ENCODE assay signal across 21 cellular contexts in the genomic region with DNA sequence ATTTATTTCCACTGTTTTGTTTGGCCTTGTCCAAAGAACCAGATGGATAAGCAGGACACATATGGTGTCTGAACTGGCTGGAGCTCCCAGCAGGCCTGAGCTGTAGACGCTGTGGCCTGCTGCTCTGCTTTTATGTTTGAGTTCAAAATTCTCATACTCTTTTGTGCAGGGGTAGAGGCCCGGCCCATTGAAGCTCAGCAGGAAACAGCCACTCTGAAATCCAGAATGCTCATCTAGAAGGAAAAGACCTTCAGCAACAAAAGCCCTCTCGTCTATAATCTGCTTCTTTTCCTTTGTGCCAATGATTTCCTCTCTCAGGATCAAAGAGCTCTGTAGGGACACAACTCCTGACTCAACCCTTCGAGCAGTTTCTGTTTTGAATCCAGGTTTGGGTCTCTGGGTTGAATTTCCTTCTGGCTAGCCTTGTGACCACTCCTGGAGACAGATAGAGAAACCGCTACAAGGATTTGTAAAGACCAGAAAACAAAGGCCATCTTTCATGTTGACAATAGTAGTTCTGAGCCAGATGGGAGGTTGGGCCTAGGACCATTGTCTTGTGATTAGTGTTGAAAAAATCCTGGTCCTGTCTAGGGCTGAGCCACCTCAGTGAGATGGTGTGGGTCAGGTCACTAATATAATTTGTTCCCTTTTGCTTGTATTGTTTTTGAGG.
A peak's percentile ranks its signal among the peaks of the same experiment; 100 is the strongest.
DNase-seq lines count a peak whose midpoint lies in the region; ATAC-seq, FAIRE-seq and TF ChIP-seq lines count a peak whose summit lies in the region.
"Had no signal": no experiment of that assay in that cellular context is flagged by ENCODE, and none has a peak within 500 bp of the region (broad histone marks: within the 10 kb centered on the region; RNA-seq: fewer than 3 reads in every experiment).

No MANE protein-coding gene starts in this region.

- peaks cover 3% of the 10 kb centered on the region for H3K27me3 Mint-ChIP-seq in nephron (ENCODE audit: low read depth)
- no peaks in the 10 kb centered on the region for H3K27me3 Mint-ChIP-seq in CD4-positive, alpha-beta memory T cell
- H3K27me3 Mint-ChIP-seq: activated T-cell treated with anti-CD3 and anti-CD28 coated beads, Interleukin-2, amount 50 U/mL, for 24 hours had no signal

- no peak overlapping the region for H3K27ac ChIP-seq in H1 (ENCODE audit: low read depth, low read length)
- no peak overlapping the region for H3K27ac ChIP-seq in CD4-positive, alpha-beta memory T cell (ENCODE audit: low read depth, low read length)
- H3K27ac ChIP-seq: foreskin keratinocyte, tibial artery had no signal

- H3K36me3 ChIP-seq in H1 (ENCODE audit: control insufficient read depth in 2 of 4, insufficient read depth in 4 of 4, low read length in 3 of 4): no peaks in the 10 kb centered on the region; a peak in 1 of 8 replicates
- no peaks in the 10 kb centered on the region for H3K36me3 ChIP-seq in CD4-positive, alpha-beta memory T cell (ENCODE audit: insufficient read depth, low read length)
- H3K36me3 ChIP-seq: tibial artery had no signal

- H3K14ac ChIP-seq in H1 (ENCODE audit: insufficient read length): no peak overlapping the region

- H2AFZ ChIP-seq in H1 (ENCODE audit: low read length): peak overlapping the region; percentile 8; the same call in 1 of the 2 replicates

- no peak overlapping the region for H2AK5ac ChIP-seq in H1 (ENCODE audit: low read depth, low read length)

- H3K56ac ChIP-seq in H1 (replicated peaks; ENCODE audit: insufficient read length, low read depth, low read length): no peak overlapping the region

- H2BK120ac ChIP-seq in H1 (replicated peaks; ENCODE audit: low read depth, low read length): no peak overlapping the region

- peaks cover 10 to 11% of the 10 kb centered on the region in 2 experiments; a peak in 3 of 4 replicates for H3K9me3 ChIP-seq in H1 (ENCODE audit: insufficient read depth in 2 of 2, low read depth in 1 of 2, low read length in 1 of 2)
- H3K9me3 ChIP-seq in CD4-positive, alpha-beta memory T cell (ENCODE audit: control insufficient read depth in 1 of 2, low read length in 2 of 2): no peaks in the 10 kb centered on the region
- H3K9me3 ChIP-seq: Caco-2, tibial artery had no signal

- H3K4me1 ChIP-seq in H1 (replicated peaks in 1 of 4; ENCODE audit: control insufficient read depth in 3 of 4, insufficient read depth in 4 of 4, low read length in 3 of 4): no peaks in the 10 kb centered on the region
- H3K4me1 ChIP-seq in CD4-positive, alpha-beta memory T cell (ENCODE audit: insufficient read depth, low read length): no peaks in the 10 kb centered on the region
- H3K4me1 ChIP-seq: Caco-2 had no signal

- ATAC-seq in HG03457 (IDR thresholded peaks at IDR 0.05; ENCODE audit: unreplicated experiment) (no peak), GM19395 (IDR thresholded peaks at IDR 0.05; ENCODE audit: unreplicated experiment) (no peak)
- ATAC-seq: activated naive CD4-positive, alpha-beta T cell treated with anti-CD3 and anti-CD28 coated beads, Interleukin-2, amount 50 U/mL, for 72 hours; foreskin keratinocyte; Panc1 had no signal

- H3K9ac ChIP-seq in H1 (replicated peaks in 1 of 4; ENCODE audit: extremely low read depth in 1 of 4, low read depth in 3 of 4, low read length in 3 of 4): no peak overlapping the region

- no peak overlapping the region for H3K18ac ChIP-seq in H1 (ENCODE audit: extremely low read depth, low read length)

- H3K9me3 Mint-ChIP-seq in nephron: peaks cover 8% of the 10 kb centered on the region
- peaks cover 0 to 2% (median 0%) of the 10 kb centered on the region in 8 donors for H3K9me3 Mint-ChIP-seq in CD4-positive, alpha-beta memory T cell
- H3K9me3 Mint-ChIP-seq: activated naive CD4-positive, alpha-beta T cell treated with anti-CD3 and anti-CD28 coated beads, Interleukin-2, amount 50 U/mL, for 72 hours; activated T-cell treated with anti-CD3 and anti-CD28 coated beads, Interleukin-2, amount 50 U/mL, for 24 hours had no signal

- H3K23ac ChIP-seq in H1 (ENCODE audit: insufficient read length): no peak overlapping the region

- H4K91ac ChIP-seq in H1 (replicated peaks; ENCODE audit: insufficient read length, low read length): no peak overlapping the region

- H3K27ac Mint-ChIP-seq in nephron: peak overlapping the region in 2 of 3 experiments; percentile 92 to 97
- H3K27ac Mint-ChIP-seq in CD4-positive, alpha-beta memory T cell: no peak overlapping the region
- H3K27ac Mint-ChIP-seq: activated naive CD4-positive, alpha-beta T cell treated with anti-CD3 and anti-CD28 coated beads, Interleukin-2, amount 50 U/mL, for 72 hours; activated T-cell treated with anti-CD3 and anti-CD28 coated beads, Interleukin-2, amount 50 U/mL, for 24 hours had no signal

- H3K79me2 ChIP-seq in H1 (ENCODE audit: control insufficient read depth in 1 of 2, insufficient read depth in 2 of 2, low read length in 2 of 2): no peaks in the 10 kb centered on the region

- H3K36me3 Mint-ChIP-seq in nephron (ENCODE audit: low read depth): peaks cover 3% of the 10 kb centered on the region
- H3K36me3 Mint-ChIP-seq in CD4-positive, alpha-beta memory T cell: no peaks in the 10 kb centered on the region
- H3K36me3 Mint-ChIP-seq: activated naive CD4-positive, alpha-beta T cell treated with anti-CD3 and anti-CD28 coated beads, Interleukin-2, amount 50 U/mL, for 72 hours had no signal

- no peak overlapping the region for H2BK20ac ChIP-seq in H1 (ENCODE audit: low read length)

- POLR2A ChIA-PET in H1 (lab: Charles Lee; ENCODE audit: partially characterized antibody): no interaction called here
- POLR2A ChIA-PET in CD4-positive, alpha-beta memory T cell (lab: Charles Lee; ENCODE audit: partially characterized antibody): no interaction called here

- TF ChIP-seq RAD21 in H1 (IDR thresholded peaks at IDR 0.05 in 1 of 2, conservative IDR thresholded peaks at IDR 0.05 in 1 of 2; ENCODE audit: low read depth in 2 of 2, low read length in 2 of 2): no peak

- TF ChIP-seq EP300 in H1 (IDR thresholded peaks at IDR 0.05; ENCODE audit: borderline replicate concordance in 1 of 2, low read depth in 2 of 2, low read length in 2 of 2): no peak

- no peak overlapping the region for H3K4me3 ChIP-seq in H1 (ENCODE audit: extremely low read depth in 1 of 4, insufficient read depth in 2 of 4, low read depth in 3 of 4, low read length in 4 of 4)
- no peak overlapping the region for H3K4me3 ChIP-seq in CD4-positive, alpha-beta memory T cell (ENCODE audit: low read length in 2 of 2)
- H3K4me3 ChIP-seq: tibial artery had no signal

- H3K4ac ChIP-seq in H1 (replicated peaks; ENCODE audit: insufficient read length, low read depth, low read length): no peak overlapping the region

- in situ Hi-C loops in G401 (cut with HindIII; ENCODE audit: low sequenced_read_pairs): no loop called here

- H3K79me1 ChIP-seq in H1 (ENCODE audit: low read depth, low read length): no peaks in the 10 kb centered on the region

- TF ChIP-seq POLR2A in H1 (IDR thresholded peaks at IDR 0.05; ENCODE audit: control extremely low read depth in 1 of 2, low read depth in 2 of 2, low read length in 2 of 2): no peak

- no peak overlapping the region for H2BK5ac ChIP-seq in H1 (ENCODE audit: low read depth, low read length)

- H3K4me3 Mint-ChIP-seq in nephron: no peak overlapping the region
- H3K4me3 Mint-ChIP-seq in CD4-positive, alpha-beta memory T cell: no peak overlapping the region
- H3K4me3 Mint-ChIP-seq: activated T-cell treated with anti-CD3 and anti-CD28 coated beads, Interleukin-2, amount 50 U/mL, for 24 hours had no signal

- WGBS in H1 (ENCODE audit: extremely low coverage in 1 of 2, insufficient coverage in 1 of 2, insufficient read length in 1 of 2, insufficient replicate concordance in 2 of 2, low coverage in 1 of 2, low lambda C conversion rate in 2 of 2, missing lambda C conversion rate in 1 of 2), 2 experiments: 85% methylated on average over 5 of the region's 5 CpGs; no CpG with 5 or more reads in 1 of the 2 experiments

- H4K8ac ChIP-seq in H1 (ENCODE audit: extremely low read depth, insufficient read depth, low read length): no peak overlapping the region

- no peaks in the 10 kb centered on the region for H4K20me1 ChIP-seq in H1 (replicated peaks in 1 of 2; ENCODE audit: control insufficient read depth in 1 of 2, insufficient read depth in 2 of 2, low read length in 2 of 2)

- no peak for TF ChIP-seq CTCF in H1 (IDR thresholded peaks at IDR 0.05; ENCODE audit: control extremely low read depth in 1 of 3, insufficient read depth in 1 of 3, low read depth in 1 of 3, low read length in 3 of 3)
- TF ChIP-seq CTCF in nephron (IDR thresholded peaks at IDR 0.05; ENCODE audit: unreplicated experiment in 3 of 3): no peak

- H4K5ac ChIP-seq in H1 (ENCODE audit: insufficient read length, low read depth, low read length): no peak overlapping the region

- peaks cover 34% of the 10 kb centered on the region for H3K4me1 Mint-ChIP-seq in nephron
- no peaks in the 10 kb centered on the region for H3K4me1 Mint-ChIP-seq in CD4-positive, alpha-beta memory T cell

- H3K4me2 ChIP-seq in H1 (ENCODE audit: insufficient read depth in 1 of 2, low read depth in 2 of 2, low read length in 2 of 2): no peak overlapping the region

- CTCF ChIA-PET in H1 (lab: Charles Lee; ENCODE audit: partially characterized antibody): interaction anchor here (2.1 kb wide), 1 partner anchor 16 kb away, joined by 8 read pairs; no protein-coding TSS in a partner anchor
- CTCF ChIA-PET in CD4-positive, alpha-beta memory T cell (lab: Charles Lee; ENCODE audit: partially characterized antibody): no interaction called here

- no peak for FAIRE-seq in H1 (lab: Jason Lieb, UNC)
- FAIRE-seq: endometrium, GM12892 had no signal

- peak; percentile 95 for DNase-seq in G401 (ENCODE audit: low spot score)
- DNase-seq in NCI-H82 treated with DMSO at 0.1 percent for 48 hours (lab: John Stamatoyannopoulos, UW; ENCODE audit: unreplicated experiment): peak; percentile 43
- no peak for DNase-seq in H1 (ENCODE audit: low read depth in 1 of 2, low spot score in 2 of 2)
- no peak for DNase-seq in CD4-positive, alpha-beta memory T cell
- no peak for DNase-seq in NCI-H146 treated with DMSO at 0.1 percent for 48 hours (lab: John Stamatoyannopoulos, UW; ENCODE audit: unreplicated experiment)
- DNase-seq: activated CD4-positive, alpha-beta T cell treated with anti-CD3 and anti-CD28 coated beads, Interleukin-2, amount 50 U/mL, for 48 hours; activated T-cell treated with anti-CD3 and anti-CD28 coated beads, Interleukin-2, amount 50 U/mL, for 24 hours; Caco-2; foreskin keratinocyte; GF-D8; HCEC 1CT; NCI-H187 treated with DMSO at 0.1 percent for 48 hours; NCI-H524 treated with DMSO at 0.1 percent for 48 hours; tibial artery had no signal

- intact Hi-C loops in CD4-positive, alpha-beta memory T cell (cut with micrococcal nuclease): no loop called here

- H2BK12ac ChIP-seq in H1 (ENCODE audit: low read depth, low read length): no peak overlapping the region

- no peak overlapping the region for H2BK15ac ChIP-seq in H1 (ENCODE audit: low read length)

- no peaks in the 10 kb centered on the region for H3K27me3 ChIP-seq in H1 (replicated peaks in 1 of 4; ENCODE audit: control insufficient read depth in 3 of 4, extremely low read depth in 1 of 4, insufficient read depth in 3 of 4, low read length in 3 of 4)
- no peaks in the 10 kb centered on the region for H3K27me3 ChIP-seq in CD4-positive, alpha-beta memory T cell (ENCODE audit: insufficient read depth, low read length)
- H3K27me3 ChIP-seq: foreskin keratinocyte, tibial artery had no signal

- H3K23me2 ChIP-seq in H1 (ENCODE audit: low read depth, low read length): no peaks in the 10 kb centered on the region

TF ChIP-seq in H1, 55 proteins besides CTCF, POLR2A, EP300 and RAD21 (continues in another document):
- no peak for TF ChIP-seq CHD1 (IDR thresholded peaks at IDR 0.05; ENCODE audit: low read depth, low read length)

Comparison
In these comparisons a context has a peak if more than half of its experiments do, and no peak if none do; other contexts are left out.
1. DNase-seq: peak in G401 (single experiment) and NCI-H82 treated with DMSO at 0.1 percent for 48 hours (single experiment); none in H1 (0 of 2), CD4-positive, alpha-beta memory T cell (0 of 5) and NCI-H146 treated with DMSO at 0.1 percent for 48 hours (single experiment).
2. H3K27ac Mint-ChIP-seq: peak in nephron (2 of 3); none in CD4-positive, alpha-beta memory T cell (0 of 7).